In the genomic region with DNA sequence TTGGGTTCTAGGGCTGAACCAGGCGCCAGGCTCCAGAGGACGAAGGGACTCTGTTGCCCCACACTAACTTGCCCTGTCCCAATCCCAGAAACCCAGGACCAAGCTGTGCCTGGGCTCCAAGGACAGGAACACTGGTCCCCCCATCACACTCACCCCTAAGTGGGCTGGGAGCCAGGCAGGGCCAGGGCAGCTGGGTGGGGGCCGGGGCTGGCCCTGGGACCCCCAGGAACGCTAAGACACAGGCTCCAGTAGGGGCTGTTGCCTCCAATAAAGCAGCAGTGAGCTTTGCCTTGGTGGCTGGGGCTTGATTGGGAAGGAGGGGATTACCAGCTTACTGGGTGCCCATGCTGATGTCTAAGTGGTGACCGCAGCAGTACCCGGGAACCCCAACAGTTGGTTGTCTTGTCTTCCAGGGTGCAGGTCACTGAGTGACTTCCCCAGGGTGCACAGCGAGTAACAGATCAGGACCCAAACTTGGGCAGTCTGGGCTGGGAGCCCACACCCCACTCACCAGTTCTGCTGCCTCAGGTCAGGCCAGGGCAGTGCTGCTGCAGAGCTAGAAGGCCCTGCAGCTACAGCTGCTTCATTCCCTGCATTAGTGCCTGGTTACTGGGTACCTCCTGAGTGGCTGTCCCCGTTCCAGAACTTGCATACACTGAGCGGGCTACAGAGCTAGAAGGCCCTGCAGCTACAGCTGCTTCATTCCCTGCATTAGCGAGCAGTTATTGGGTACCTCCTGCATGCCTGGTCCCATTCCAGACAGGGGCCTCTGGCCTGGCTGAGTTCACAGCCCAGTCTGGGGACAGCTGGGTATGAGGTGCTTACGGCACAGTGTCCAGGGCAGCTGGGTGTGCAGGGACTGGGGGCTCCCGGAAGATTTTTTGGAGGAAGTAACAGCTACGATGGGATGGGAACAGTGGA, we compare ENCODE assay signal across 13 cellular contexts. TPM values are rescaled to one million over a fixed set of nuclear protein-coding genes. Genes with fewer than 3 reads are reported as not detected.
DNase-seq lines count a peak whose midpoint lies in the region; ATAC-seq and TF ChIP-seq lines count a peak whose summit lies in the region.
"Had no signal": no experiment of that assay in that cellular context is flagged by ENCODE, and none has a peak within 500 bp of the region (broad histone marks: within the 10 kb centered on the region; RNA-seq: fewer than 3 reads in every experiment).

No MANE protein-coding gene starts in this region.

- intact Hi-C loops in CD14-positive monocyte (cut with micrococcal nuclease), result no loop called here
- intact Hi-C loops in adrenal gland (cut with DNase I), result no loop called here

- H3K27me3 ChIP-seq in adrenal gland, result no peaks in the 10 kb centered on the region
- H3K27me3 ChIP-seq: thyroid gland had no signal

- peaks cover 0 to 54% of the 10 kb centered on the region in 2 donors for H3K36me3 ChIP-seq in adrenal gland (replicated peaks in 1 of 2)

- ATAC-seq in naive B cell (ENCODE audit: low read depth in 2 of 2), result no peak
- ATAC-seq in HG03469 (IDR thresholded peaks at IDR 0.05; ENCODE audit: unreplicated experiment), result no peak

- H3K4me1 Mint-ChIP-seq in CD14-positive monocyte (peaks cover 55% of the 10 kb centered on the region), naive B cell (peaks cover 55 to 76% (median 59%) of the 10 kb centered on the region in 3 donors)

- TF ChIP-seq CTCF in CD14-positive monocyte (IDR thresholded peaks at IDR 0.05), result no peak
- TF ChIP-seq CTCF in GM20000 (IDR thresholded peaks at IDR 0.05; ENCODE audit: extremely low read depth, missing control alignments), result no peak
- no peak for TF ChIP-seq CTCF in adrenal gland (IDR thresholded peaks at IDR 0.05)

- peak overlapping the region in 2 of 7 donors; percentile 16 to 88 for H3K27ac Mint-ChIP-seq in CD14-positive monocyte
- peak overlapping the region; percentile 63 to 99 (median 98) for H3K27ac Mint-ChIP-seq in naive B cell

- DNase-seq in CD14-positive monocyte (ENCODE audit: low spot score) (peak; percentile 44), GM20000 (ENCODE audit: low spot score) (peak; percentile 14), adrenal gland (peak in 6 of 7 donors; percentile 5 to 45 (median 12)), naive B cell (no peak), DMS153 treated with DMSO at 0.1 percent for 48 hours (lab: John Stamatoyannopoulos, UW; ENCODE audit: unreplicated experiment) (no peak), cortex of kidney (lab: John Stamatoyannopoulos, UW) (no peak), SW 1271 (lab: John Stamatoyannopoulos, UW) (no peak)
- DNase-seq: NCI-H1048, NCI-H748 treated with DMSO at 0.1 percent for 48 hours, occipital lobe had no signal

- no peaks in the 10 kb centered on the region for H3K9me3 ChIP-seq in adrenal gland (replicated peaks in 1 of 3)
- H3K9me3 ChIP-seq: thyroid gland had no signal

- H3K4me3 ChIP-seq in adrenal gland, result no peak overlapping the region
- H3K4me3 ChIP-seq: thyroid gland had no signal

- no peak for TF ChIP-seq POLR2A in adrenal gland (IDR thresholded peaks at IDR 0.05)

- 80 to 90% (median 83%) methylated on average over 7 to 13 of the region's 13 CpGs for WGBS in adrenal gland, 4 donors

- no peaks in the 10 kb centered on the region for H3K27me3 Mint-ChIP-seq in CD14-positive monocyte (ENCODE audit: low read depth in 3 of 3)
- H3K27me3 Mint-ChIP-seq in naive B cell, result no peaks in the 10 kb centered on the region

- H3K4me1 ChIP-seq in adrenal gland (replicated peaks in 1 of 2), result peaks cover 8 to 17% of the 10 kb centered on the region in 2 donors

- H3K27ac ChIP-seq in adrenal gland, result peak overlapping the region in 1 of 5 donors; percentile 49
- H3K27ac ChIP-seq: HL-60, thyroid gland had no signal

- H3K9me3 Mint-ChIP-seq in CD14-positive monocyte (no peaks in the 10 kb centered on the region), naive B cell (no peaks in the 10 kb centered on the region)

- H3K36me3 Mint-ChIP-seq in CD14-positive monocyte (peaks cover 57 to 85% of the 10 kb centered on the region in 2 donors), naive B cell (peaks cover 4 to 7% of the 10 kb centered on the region in 2 donors)

- H3K4me3 Mint-ChIP-seq in CD14-positive monocyte (no peak overlapping the region), naive B cell (peak overlapping the region in 6 of 8 donors; percentile 69 to 90 (median 82))

RNA-seq across cellular contexts. Expression of gene ADD1, which starts 9.4 kb away (rescaled TPM):
- 100 to 1,000 TPM in 1 of 2 donors, 10 to 100 TPM in 1; 76.1 to 103 TPM for polyA plus RNA-seq in CD14-positive monocyte
- 100 to 1,000 TPM; 176 to 290 (median 241) TPM for total RNA-seq in adrenal gland
- 100 to 1,000 TPM; 134 to 468 (median 338) TPM for polyA plus RNA-seq in adrenal gland
- polyA plus RNA-seq in naive B cell (ENCODE audit: low read depth in 6 of 6), result 100 to 1,000 TPM; 325 to 440 (median 349) TPM

RNA-seq across cellular contexts. Expression of gene SH3BP2, which starts 41.4 kb away (rescaled TPM):
- polyA plus RNA-seq in CD14-positive monocyte (10 to 100 TPM; 19.1 to 26.9 TPM), adrenal gland (100 to 1,000 TPM in 1 of 3 donors, 10 to 100 TPM in 1, 1 to 10 TPM in 1; 7.7 to 160 (median 35.2) TPM), naive B cell (ENCODE audit: low read depth in 6 of 6) (10 to 100 TPM; 14.3 to 91.1 (median 28.7) TPM)
- 10 to 100 TPM; 10.8 to 81.2 (median 40.3) TPM for total RNA-seq in adrenal gland

Comparison
In these comparisons a context has a peak if more than half of its experiments do, and no peak if none do; other contexts are left out.
1. DNase-seq: peak in CD14-positive monocyte (single experiment), GM20000 (single experiment) and adrenal gland (6 of 7); none in naive B cell (single experiment), DMS153 treated with DMSO at 0.1 percent for 48 hours (single experiment), cortex of kidney (single experiment) and SW 1271 (0 of 2).
2. H3K4me3 Mint-ChIP-seq: peak in naive B cell (6 of 8); none in CD14-positive monocyte (0 of 2).